ENCODE assay signal across 3 cellular contexts in the genomic region with DNA sequence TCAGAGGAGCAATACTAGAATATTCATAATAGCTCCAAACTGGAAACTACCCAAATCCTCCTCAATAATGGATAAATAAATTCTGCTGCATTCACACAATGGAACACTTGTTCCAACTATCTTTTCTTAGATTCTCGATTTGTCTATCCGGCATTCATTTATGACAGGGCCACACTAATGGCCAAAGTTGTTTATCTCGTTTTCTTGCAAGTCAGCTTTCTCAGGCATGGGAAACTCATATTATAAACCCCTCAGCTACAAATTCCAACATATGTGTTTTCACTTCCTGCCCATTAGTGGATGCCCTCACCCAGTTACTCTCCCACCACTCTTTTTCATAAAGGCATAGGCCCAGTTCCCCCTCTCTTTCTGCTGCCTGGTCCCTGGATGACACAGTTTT. TPM values are rescaled to one million over a fixed set of nuclear protein-coding genes. Genes with fewer than 3 reads are reported as not detected.
"Had no signal": no experiment of that assay in that cellular context is flagged by ENCODE, and none has a peak within 500 bp of the region (broad histone marks: within the 10 kb centered on the region; RNA-seq: fewer than 3 reads in every experiment).

No MANE protein-coding gene starts in this region.

RNA-seq across cellular contexts. Expression of gene RHCE, which starts 42.3 kb away (rescaled TPM):
- total RNA-seq: activated T-helper 1 cell treated with anti-CD3 and anti-CD28 coated beads, Interleukin-12 subunit alpha, Interleukin-12 subunit beta, Interleukin-2, Interleukin-4 antibody, amounts not matched to agents 30 ng/mL and 10 ng/mL and 1 ng/mL, durations not matched to agents 14 hours and 24 hours and 36 hours; ascending aorta had no signal
- polyA plus RNA-seq: aorta had no signal
